15 cellular contexts compared by ENCODE assay signal in the genomic region with DNA sequence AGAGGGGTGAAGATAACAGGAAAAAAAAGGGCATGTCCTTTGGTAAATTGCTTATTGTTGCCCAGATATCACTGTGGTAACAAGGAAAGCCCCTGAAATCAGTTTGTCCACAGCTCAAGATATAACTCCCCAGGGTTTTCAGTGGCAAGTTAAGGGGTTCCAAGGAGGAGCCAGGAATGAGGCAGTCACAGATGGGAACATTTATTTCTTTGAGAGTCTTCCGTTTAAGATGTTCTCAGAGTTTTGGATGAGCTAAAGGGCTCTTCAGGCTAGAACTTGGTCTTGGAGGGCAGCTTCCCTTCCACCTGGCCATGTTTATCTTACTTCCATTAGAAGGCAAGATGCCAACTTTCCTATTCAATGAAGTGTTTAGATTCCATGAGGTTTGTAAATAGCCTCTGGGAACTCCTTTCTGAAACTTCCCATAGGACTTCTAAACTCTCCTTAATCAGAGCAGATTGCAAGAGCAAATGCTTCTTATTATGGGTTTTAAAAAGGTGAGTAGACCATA.
DNase-seq lines count a peak whose midpoint lies in the region; ATAC-seq and TF ChIP-seq lines count a peak whose summit lies in the region.
"Had no signal": no experiment of that assay in that cellular context is flagged by ENCODE, and none has a peak within 500 bp of the region (broad histone marks: within the 10 kb centered on the region; RNA-seq: fewer than 3 reads in every experiment).

No MANE protein-coding gene starts in this region.

- 52 to 55% methylated on average over 1 of the region's 1 CpG for WGBS in tibial nerve, 2 donors

- H3K9me3 ChIP-seq in tibial nerve, result no peaks in the 10 kb centered on the region
- H3K9me3 ChIP-seq: transverse colon had no signal

- no peaks in the 10 kb centered on the region for H3K36me3 ChIP-seq in tibial nerve
- H3K36me3 ChIP-seq: transverse colon had no signal

- H3K4me3 ChIP-seq in fibroblast of mammary gland (ENCODE audit: control insufficient read depth, low read depth, low read length) (no peak overlapping the region), tibial nerve (no peak overlapping the region)
- H3K4me3 ChIP-seq: GM23248, skin epidermis, transverse colon had no signal

- H3K4me1 ChIP-seq in tibial nerve, result peaks cover 0 to 41% (median 10%) of the 10 kb centered on the region in 4 donors
- H3K4me1 ChIP-seq: transverse colon had no signal

- no peak for TF ChIP-seq CTCF in fibroblast of mammary gland (conservative IDR thresholded peaks at IDR 0.05; ENCODE audit: control insufficient read depth, insufficient read depth, low read depth, low read length)
- TF ChIP-seq CTCF in tibial nerve (IDR thresholded peaks at IDR 0.05), result no peak

- no peak for TF ChIP-seq EP300 in tibial nerve (IDR thresholded peaks at IDR 0.05)

- no peaks in the 10 kb centered on the region for H3K27me3 ChIP-seq in tibial nerve
- H3K27me3 ChIP-seq: transverse colon had no signal

- DNase-seq in SHP77 (lab: John Stamatoyannopoulos, UW) (peak; percentile 11 to 26), SHP77 treated with DMSO at 0.1 percent for 48 hours (lab: John Stamatoyannopoulos, UW) (no peak), NCI-H748 (lab: John Stamatoyannopoulos, UW; ENCODE audit: unreplicated experiment) (peak; percentile 72), fibroblast of mammary gland (ENCODE audit: low read depth) (peak; percentile 43), tibial nerve (ENCODE audit: low spot score in 2 of 2) (no peak), epidermal melanocyte (ENCODE audit: insufficient read length, low spot score) (no peak)
- DNase-seq: activated CD4-positive, CD25-positive, alpha-beta regulatory T cell; dermis blood vessel endothelial cell; GM23248; naive thymus-derived CD8-positive, alpha-beta T cell; NCI-H526; transverse colon had no signal

- H3K27ac ChIP-seq in tibial nerve, result peak overlapping the region in 3 of 4 donors; percentile 46 to 76 (median 64)
- H3K27ac ChIP-seq: GM23248, transverse colon had no signal

- ATAC-seq in HG02610 (IDR thresholded peaks at IDR 0.05; ENCODE audit: unreplicated experiment), result no peak
- ATAC-seq in HG02798 (IDR thresholded peaks at IDR 0.05; ENCODE audit: poor library complexity, unreplicated experiment), result no peak
- ATAC-seq: naive thymus-derived CD8-positive, alpha-beta T cell had no signal

- TF ChIP-seq POLR2A in tibial nerve (IDR thresholded peaks at IDR 0.05), result no peak

Comparison
In these comparisons a context has a peak if more than half of its experiments do, and no peak if none do; other contexts are left out.
1. DNase-seq: peak in SHP77 (2 of 2), NCI-H748 (single experiment) and fibroblast of mammary gland (single experiment); none in SHP77 treated with DMSO at 0.1 percent for 48 hours (single experiment), tibial nerve (0 of 2) and epidermal melanocyte (single experiment).